Comparison of ENCODE assay signal across 11 cellular contexts in the genomic region with DNA sequence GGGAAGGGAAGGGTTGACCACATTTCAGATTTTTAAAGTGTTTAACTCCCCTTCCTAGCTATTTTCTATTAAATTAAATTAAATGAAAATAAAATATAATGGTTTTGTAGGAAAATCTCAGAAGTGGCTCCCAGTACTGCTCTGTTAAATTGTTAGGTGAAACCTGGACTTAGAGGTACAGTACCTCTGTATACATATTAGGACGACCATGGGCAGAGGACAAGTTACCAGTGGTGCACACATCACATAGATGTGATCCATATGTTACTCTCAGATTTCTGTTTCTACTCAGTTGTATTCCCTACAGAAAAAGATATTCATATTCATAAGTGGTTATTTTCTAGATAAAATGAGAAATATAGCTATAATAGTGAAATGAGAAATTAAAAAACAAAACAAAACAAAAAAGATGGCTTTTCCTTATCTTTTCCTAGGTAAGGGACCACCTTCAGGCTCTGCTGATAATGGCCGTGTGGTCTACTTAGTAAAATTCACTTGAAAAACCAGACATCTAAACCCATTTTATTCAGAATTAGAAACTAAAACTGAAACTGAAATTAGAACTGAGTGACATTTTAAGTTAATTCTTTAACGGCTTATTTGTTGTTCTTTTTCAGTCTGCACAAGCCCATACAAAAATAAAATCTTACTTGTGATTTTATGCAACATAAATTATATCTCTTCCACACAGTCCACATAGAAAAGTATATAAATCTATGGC.
DNase-seq lines count a peak whose midpoint lies in the region; ATAC-seq, FAIRE-seq and TF ChIP-seq lines count a peak whose summit lies in the region.
"Had no signal": no experiment of that assay in that cellular context is flagged by ENCODE, and none has a peak within 500 bp of the region (broad histone marks: within the 10 kb centered on the region; RNA-seq: fewer than 3 reads in every experiment).

No MANE protein-coding gene starts in this region.

- peaks cover 21 to 36% of the 10 kb centered on the region in 2 experiments for H3K4me1 ChIP-seq in HCT116 (ENCODE audit: control insufficient read depth in 1 of 2, insufficient read depth in 2 of 2, low read length in 2 of 2)
- peaks cover 29% of the 10 kb centered on the region for H3K4me1 ChIP-seq in KMS-11 (ENCODE audit: low read depth, poor library complexity, severe bottlenecking)
- H3K4me1 ChIP-seq: esophagus muscularis mucosa had no signal

- no peaks in the 10 kb centered on the region for H3K36me3 ChIP-seq in HCT116 (ENCODE audit: control insufficient read depth in 1 of 2, insufficient read depth in 2 of 2, low read length in 2 of 2)
- H3K36me3 ChIP-seq in KMS-11 (ENCODE audit: insufficient read depth) = no peaks in the 10 kb centered on the region
- H3K36me3 ChIP-seq: esophagus muscularis mucosa had no signal

- no peaks in the 10 kb centered on the region for H3K9me3 ChIP-seq in HCT116 (ENCODE audit: control insufficient read depth in 1 of 2, insufficient read depth in 1 of 2, low read depth in 1 of 2, low read length in 2 of 2)
- H3K9me3 ChIP-seq: esophagus muscularis mucosa had no signal

- H3K27me3 ChIP-seq in HCT116 (ENCODE audit: insufficient read depth, low read length) = no peaks in the 10 kb centered on the region
- H3K27me3 ChIP-seq in KMS-11 (ENCODE audit: insufficient read depth, low read depth) = no peaks in the 10 kb centered on the region
- H3K27me3 ChIP-seq: esophagus muscularis mucosa had no signal

- peak overlapping the region; percentile 69; the same call in 1 of the 2 replicates for H3K27ac ChIP-seq in HCT116 (ENCODE audit: low read depth, low read length)
- H3K27ac ChIP-seq in KMS-11 = peak overlapping the region; percentile 55
- H3K27ac ChIP-seq: esophagus muscularis mucosa had no signal

- peak; percentile 38 for FAIRE-seq in islet of Langerhans (lab: Jason Lieb, UNC)
- FAIRE-seq: H1 had no signal

- intact Hi-C loops in HCT116 (cut with micrococcal nuclease) = no loop called here

- DNase-seq in HCT116 (ENCODE audit: low read depth, low spot score) = no peak
- DNase-seq in activated naive CD4-positive, alpha-beta T cell (lab: John Stamatoyannopoulos, UW) = no peak
- DNase-seq in NCI-H1694 (lab: John Stamatoyannopoulos, UW) = no peak
- no peak for DNase-seq in NCI-H128 (lab: John Stamatoyannopoulos, UW; ENCODE audit: unreplicated experiment)
- DNase-seq: central memory CD4-positive, alpha-beta T cell had no signal

- no peak for TF ChIP-seq RAD21 in HCT116 (IDR thresholded peaks at IDR 0.05; ENCODE audit: low read depth)

- RAD21 ChIA-PET in HCT116 (lab: Charles Lee; ENCODE audit: low non-redundant PET in 1 of 2, low total read pairs in 2 of 2, uncharacterized antibody in 2 of 2, unreplicated experiment in 2 of 2) = no interaction called here

- H3K9me2 ChIP-seq in HCT116 (ENCODE audit: insufficient read depth) = no peaks in the 10 kb centered on the region

- H3K79me2 ChIP-seq in HCT116 (ENCODE audit: insufficient read depth, low read length) (no peaks in the 10 kb centered on the region), KMS-11 (ENCODE audit: insufficient read depth, low read depth) (no peaks in the 10 kb centered on the region)

- POLR2A ChIA-PET in HCT116 (lab: Charles Lee) = interaction anchor here (1.3 kb wide), 1 partner anchor 16 kb away, joined by 3 read pairs; no protein-coding TSS in a partner anchor

- peak overlapping the region in 1 of 2 experiments; percentile 33; a peak in 1 of 4 replicates for H3K4me3 ChIP-seq in HCT116 (replicated peaks in 1 of 2; ENCODE audit: low read depth in 1 of 2, low read length in 2 of 2)
- H3K4me3 ChIP-seq in KMS-11 (IDR thresholded peaks at IDR 0.05; ENCODE audit: insufficient read depth, low read depth, low read length) = no peak overlapping the region
- H3K4me3 ChIP-seq: esophagus muscularis mucosa had no signal

- peak overlapping the region; percentile 60 for H2AFZ ChIP-seq in HCT116 (ENCODE audit: low read depth, low read length, poor library complexity, severe bottlenecking)
- H2AFZ ChIP-seq in KMS-11 (ENCODE audit: low read depth) = peak overlapping the region; percentile 68

- H3K4me2 ChIP-seq in HCT116 (ENCODE audit: low read length) = peak overlapping the region; percentile 72
- H3K4me2 ChIP-seq in KMS-11 = peak overlapping the region; percentile 89

- TF ChIP-seq CTCF in HCT116 (IDR thresholded peaks at IDR 0.05 in 2 of 3, conservative IDR thresholded peaks at IDR 0.05 in 1 of 3; ENCODE audit: borderline replicate concordance in 1 of 3, insufficient read depth in 1 of 3, low read depth in 2 of 3, low read length in 2 of 3) = no peak
- TF ChIP-seq CTCF in KMS-11 (conservative IDR thresholded peaks at IDR 0.05; ENCODE audit: low read depth, low read length) = no peak

- no peak for TF ChIP-seq POLR2A in HCT116 (IDR thresholded peaks at IDR 0.05; ENCODE audit: borderline replicate concordance, extremely low read depth, insufficient read depth, insufficient read length)

- ATAC-seq in GM19328 (IDR thresholded peaks at IDR 0.05; ENCODE audit: unreplicated experiment) (peak; percentile 24), HCT116 (peak; percentile 54), HG03108 (IDR thresholded peaks at IDR 0.05; ENCODE audit: unreplicated experiment) (no peak)

- H3K9ac ChIP-seq in HCT116 (ENCODE audit: low read length) (peak overlapping the region; percentile 53), KMS-11 (peak overlapping the region; percentile 31; the same call in 1 of the 2 replicates)

- CTCF ChIA-PET in HCT116 (lab: Charles Lee) = no interaction called here

- BruUV-seq in HCT116 (replicated peaks; lab: Mats Ljungman, UMichigan) = TSS peak; percentile 99

- H4K20me1 ChIP-seq in HCT116 (ENCODE audit: insufficient read depth) (no peaks in the 10 kb centered on the region), KMS-11 (ENCODE audit: insufficient read depth) (no peaks in the 10 kb centered on the region)

TF ChIP-seq in HCT116, 20 proteins besides CTCF, POLR2A, EP300 and RAD21:
- TF ChIP-seq ZNF274 (IDR thresholded peaks at IDR 0.05; ENCODE audit: low read depth, low read length) (no peak), JUND (IDR thresholded peaks at IDR 0.05) (no peak), FOSL1 (IDR thresholded peaks at IDR 0.05; ENCODE audit: low read depth) (no peak), EZH2 (IDR thresholded peaks at IDR 0.05) (no peak), TCF7L2 (IDR thresholded peaks at IDR 0.05; ENCODE audit: borderline replicate concordance, extremely low read depth, insufficient read depth, insufficient read length) (no peak), YY1 (IDR thresholded peaks at IDR 0.05; ENCODE audit: extremely low read depth, insufficient replicate concordance, low read depth, low read length) (no peak), POLR2AphosphoS5 (IDR thresholded peaks at IDR 0.05; ENCODE audit: low read depth, low read length) (no peak), ZFX (IDR thresholded peaks at IDR 0.05) (no peak)
- TF ChIP-seq, protein P1, sequence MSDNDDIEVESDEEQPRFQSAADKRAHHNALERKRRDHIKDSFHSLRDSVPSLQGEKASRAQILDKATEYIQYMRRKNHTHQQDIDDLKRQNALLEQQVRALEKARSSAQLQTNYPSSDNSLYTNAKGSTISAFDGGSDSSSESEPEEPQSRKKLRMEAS (IDR thresholded peaks at IDR 0.05) = no peak
- TF ChIP-seq, protein P2, sequence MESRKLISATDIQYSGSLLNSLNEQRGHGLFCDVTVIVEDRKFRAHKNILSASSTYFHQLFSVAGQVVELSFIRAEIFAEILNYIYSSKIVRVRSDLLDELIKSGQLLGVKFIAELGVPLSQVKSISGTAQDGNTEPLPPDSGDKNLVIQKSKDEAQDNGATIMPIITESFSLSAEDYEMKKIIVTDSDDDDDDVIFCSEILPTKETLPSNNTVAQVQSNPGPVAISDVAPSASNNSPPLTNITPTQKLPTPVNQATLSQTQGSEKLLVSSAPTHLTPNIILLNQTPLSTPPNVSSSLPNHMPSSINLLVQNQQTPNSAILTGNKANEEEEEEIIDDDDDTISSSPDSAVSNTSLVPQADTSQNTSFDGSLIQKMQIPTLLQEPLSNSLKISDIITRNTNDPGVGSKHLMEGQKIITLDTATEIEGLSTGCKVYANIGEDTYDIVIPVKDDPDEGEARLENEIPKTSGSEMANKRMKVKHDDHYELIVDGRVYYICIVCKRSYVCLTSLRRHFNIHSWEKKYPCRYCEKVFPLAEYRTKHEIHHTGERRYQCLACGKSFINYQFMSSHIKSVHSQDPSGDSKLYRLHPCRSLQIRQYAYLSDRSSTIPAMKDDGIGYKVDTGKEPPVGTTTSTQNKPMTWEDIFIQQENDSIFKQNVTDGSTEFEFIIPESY (IDR thresholded peaks at IDR 0.05; ENCODE audit: extremely low read depth, insufficient replicate concordance, low read length) = no peak
TF ChIP-seq in HCT116: peak in this region for 0.
